In genomic region chr2:11494310-11494709, GRCh38 we compare ENCODE assay signal across 24 cellular contexts. TPM values are rescaled to one million over a fixed set of nuclear protein-coding genes. Genes with fewer than 3 reads are reported as not detected.
"Had no signal": no experiment of that assay in that cellular context is flagged by ENCODE, and none has a peak within 500 bp of the region (broad histone marks: within the 10 kb centered on the region; RNA-seq: fewer than 3 reads in every experiment).

No MANE protein-coding gene starts in this region.

- ATAC-seq: foreskin keratinocyte, gastroesophageal sphincter, heart left ventricle, left cardiac atrium, left lung, left ventricle myocardium superior, lower lobe of right lung, mucosa of descending colon had no signal

- H3K4me2 ChIP-seq: hepatocyte had no signal

- H3K9me3 ChIP-seq: esophagus muscularis mucosa, lower lobe of right lung, mucosa of descending colon had no signal

- FAIRE-seq: colon, endothelial cell of umbilical vein, frontal cortex, kidney had no signal

- DNase-seq: dermis blood vessel endothelial cell; dorsolateral prefrontal cortex; effector CD4-positive, alpha-beta T cell; effector memory CD4-positive, alpha-beta T cell; foreskin keratinocyte; heart left ventricle; hypothalamus; immature natural killer cell; islet precursor cell; kidney; kidney glomerular epithelial cell; left cardiac atrium; left lung; left ventricle myocardium superior; lower lobe of right lung; mesenchymal stem cell; mucosa of descending colon had no signal

- H3K27ac ChIP-seq: coronary artery, dorsolateral prefrontal cortex, esophagus muscularis mucosa, foreskin keratinocyte, gastroesophageal sphincter, heart left ventricle, hepatocyte, left lung, lower lobe of right lung had no signal

- H3K4me1 ChIP-seq: foreskin keratinocyte, left lung, lower lobe of right lung had no signal

- H3K27me3 ChIP-seq: dorsolateral prefrontal cortex, hepatocyte had no signal

- H2AFZ ChIP-seq: hepatocyte had no signal

- H3K4me3 ChIP-seq: coronary artery, dorsolateral prefrontal cortex, esophagus muscularis mucosa, gastroesophageal sphincter, heart left ventricle, hepatocyte, left lung, lower lobe of right lung, mucosa of descending colon had no signal

- H3K36me3 ChIP-seq: esophagus muscularis mucosa, gastroesophageal sphincter, heart left ventricle, left lung, lower lobe of right lung had no signal

RNA-seq across cellular contexts. Expression of gene GREB1, which starts 39.5 kb away (rescaled TPM):
- polyA plus RNA-seq: foreskin keratinocyte had no signal
